Comparison of ENCODE assay signal across 27 cellular contexts in the genomic region with DNA sequence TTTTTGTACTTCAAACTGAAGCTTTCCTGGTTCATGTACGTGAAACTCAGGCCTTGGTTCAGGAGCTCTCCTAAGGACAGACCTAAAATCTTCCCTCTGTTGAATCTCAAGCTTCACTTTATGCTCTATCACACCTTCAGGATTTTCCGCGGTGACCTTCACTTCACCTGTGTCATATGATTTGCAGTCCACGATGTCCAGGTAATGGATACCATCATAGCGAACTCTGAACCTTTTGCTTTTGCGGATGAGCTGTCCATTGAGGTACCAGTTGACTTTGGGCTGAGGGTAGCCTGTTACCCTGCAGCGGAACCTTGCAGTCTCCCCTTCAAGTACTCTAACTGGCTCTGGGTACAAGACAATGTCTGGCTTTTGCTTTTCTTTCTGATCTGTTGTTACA.
"Had no signal": no experiment of that assay in that cellular context is flagged by ENCODE, and none has a peak within 500 bp of the region (broad histone marks: within the 10 kb centered on the region; RNA-seq: fewer than 3 reads in every experiment).

No MANE protein-coding gene starts in this region.

- H3K27me3 ChIP-seq: adrenal gland, body of pancreas, dorsolateral prefrontal cortex had no signal

- ATAC-seq: activated CD4-positive, CD25-positive, alpha-beta regulatory T cell treated with anti-CD3 and anti-CD28 coated beads, Interleukin-2, amount 50 U/mL, for 24 hours; activated CD8-positive, alpha-beta T cell treated with anti-CD3 and anti-CD28 coated beads for 36 hours; activated naive CD8-positive, alpha-beta T cell treated with anti-CD3 and anti-CD28 coated beads, Interleukin-2, amount 50 U/mL, for 24 hours; activated T-cell treated with anti-CD3 and anti-CD28 coated beads, Interleukin-2, amount 50 U/mL, for 4 hours; body of pancreas; esophagus mucosa; T-helper 17 cell had no signal

- DNase-seq: activated B cell treated with CpG ODN at 0.5 μM for 24 hours; activated CD4-positive, alpha-beta T cell treated with anti-CD3 and anti-CD28 coated beads for 48 hours; activated CD4-positive, alpha-beta T cell treated with anti-CD3 and anti-CD28 coated beads, Interleukin-2, amount 50 U/mL, for 1 hour; activated CD4-positive, alpha-beta T cell treated with anti-CD3 and anti-CD28 coated beads, Interleukin-2, amount 50 U/mL, for 48 hours; activated CD8-positive, alpha-beta memory T cell treated with anti-CD3 and anti-CD28 coated beads for 24 hours; activated CD8-positive, alpha-beta T cell treated with anti-CD3 and anti-CD28 coated beads for 36 hours; activated effector memory CD4-positive, alpha-beta T cell treated with anti-CD3 and anti-CD28 coated beads, Interleukin-2, amount 50 U/mL, for 16 hours; activated naive CD4-positive, alpha-beta T cell treated with anti-CD3 and anti-CD28 coated beads for 36 hours; activated naive CD8-positive, alpha-beta T cell treated with anti-CD3 and anti-CD28 coated beads for 36 hours; activated naive CD8-positive, alpha-beta T cell treated with anti-CD3 and anti-CD28 coated beads, Interleukin-2, amount 50 U/mL, for 24 hours; activated T-cell treated with anti-CD3 and anti-CD28 coated beads, Interleukin-2, amount 50 U/mL, for 4 hours; adrenal gland; amygdala; aorta; body of pancreas; dorsolateral prefrontal cortex; effector memory CD4-positive, alpha-beta T cell; endodermal cell; foreskin fibroblast; glutamatergic neuron; T-helper 1 cell; T-helper 17 cell; T1000; WERI-Rb-1 had no signal

- H3K4me3 ChIP-seq: adrenal gland, body of pancreas, coronary artery, dorsolateral prefrontal cortex had no signal

- H3K27ac ChIP-seq: adrenal gland, body of pancreas, coronary artery, dorsolateral prefrontal cortex, WERI-Rb-1 had no signal

- H3K9me3 ChIP-seq: adrenal gland, body of pancreas had no signal

- H3K36me3 ChIP-seq: adrenal gland had no signal

- H3K4me1 ChIP-seq: adrenal gland, body of pancreas had no signal
